ENCODE assay signal across 8 cellular contexts in genomic region chr6:138590796-138591709, GRCh38.
DNase-seq lines count a peak whose midpoint lies in the region; ATAC-seq, FAIRE-seq and TF ChIP-seq lines count a peak whose summit lies in the region.

No MANE protein-coding gene starts in this region.

- DNase-seq in NCI-H187 (lab: John Stamatoyannopoulos, UW) (peak; percentile 4 to 17), NCI-H187 treated with DMSO at 0.1 percent for 48 hours (lab: John Stamatoyannopoulos, UW) (no peak), HS-27A (ENCODE audit: low read depth) (peak; percentile 41), NCI-H82 treated with DMSO at 0.1 percent for 48 hours (lab: John Stamatoyannopoulos, UW; ENCODE audit: unreplicated experiment) (peak; percentile 69), germinal center (ENCODE audit: low spot score) (peak; percentile 57), pancreas (peak in 4 of 6 donors; percentile 47 to 73 (median 48)), posterior vena cava (ENCODE audit: low spot score) (no peak)
- DNase-seq in activated T-helper 1 cell treated with anti-CD3 and anti-CD28 coated beads, Interleukin-12 subunit alpha, Interleukin-12 subunit beta, Interleukin-2, Interleukin-4 antibody, amounts not matched to agents 30 ng/mL and 10 ng/mL and 1 ng/mL, durations not matched to agents 14 hours and 24 hours and 36 hours (ENCODE audit: low spot score), result peak; percentile 27

- WGBS in pancreas, 2 donors, result 10 to 14% methylated on average over 3 of the region's 3 CpGs

- H3K4me1 ChIP-seq in pancreas, result no peaks in the 10 kb centered on the region

- no peaks in the 10 kb centered on the region for H3K36me3 ChIP-seq in pancreas

- no peak for FAIRE-seq in pancreas (lab: Jason Lieb, UNC)

- intact Hi-C loops in activated T-helper 1 cell treated with anti-CD3 and anti-CD28 coated beads, Interleukin-12 subunit alpha, Interleukin-12 subunit beta, Interleukin-2, Interleukin-4 antibody, amounts not matched to agents 30 ng/mL and 10 ng/mL and 1 ng/mL, durations not matched to agents 14 hours and 24 hours and 36 hours (cut with micrococcal nuclease), result loop anchor here (2.0 to 10.0 kb wide), 3 partner anchors 162 to 886 kb away; no protein-coding TSS in a partner anchor
- intact Hi-C loops in pancreas (cut with DNase I), result loop anchor here in 2 of 3 donors (5.0 to 10.0 kb wide), 2 partner anchors 156 to 176 kb away; no protein-coding TSS in a partner anchor
- intact Hi-C loops in posterior vena cava (cut with DNase I), result loop anchor here in 1 of 2 donors (10.0 kb wide), 2 partner anchors 174 to 476 kb away; no protein-coding TSS in a partner anchor

- H3K27me3 Mint-ChIP-seq in activated T-helper 1 cell treated with anti-CD3 and anti-CD28 coated beads, Interleukin-12 subunit alpha, Interleukin-12 subunit beta, Interleukin-2, Interleukin-4 antibody, amounts not matched to agents 30 ng/mL and 10 ng/mL and 1 ng/mL, durations not matched to agents 14 hours and 24 hours and 36 hours (ENCODE audit: insufficient read depth), result no peaks in the 10 kb centered on the region

- H3K27me3 ChIP-seq in pancreas, result no peaks in the 10 kb centered on the region

- ATAC-seq in pancreas, result peak; percentile 65 to 86 (median 76)

- H3K27ac ChIP-seq in pancreas, result no peak overlapping the region

- peak overlapping the region; percentile 3 for H3K27ac Mint-ChIP-seq in activated T-helper 1 cell treated with anti-CD3 and anti-CD28 coated beads, Interleukin-12 subunit alpha, Interleukin-12 subunit beta, Interleukin-2, Interleukin-4 antibody, amounts not matched to agents 30 ng/mL and 10 ng/mL and 1 ng/mL, durations not matched to agents 14 hours and 24 hours and 36 hours

- H3K9me3 ChIP-seq in pancreas, result no peaks in the 10 kb centered on the region

- no peak overlapping the region for H3K4me3 ChIP-seq in pancreas

- no peaks in the 10 kb centered on the region for H3K9me3 Mint-ChIP-seq in activated T-helper 1 cell treated with anti-CD3 and anti-CD28 coated beads, Interleukin-12 subunit alpha, Interleukin-12 subunit beta, Interleukin-2, Interleukin-4 antibody, amounts not matched to agents 30 ng/mL and 10 ng/mL and 1 ng/mL, durations not matched to agents 14 hours and 24 hours and 36 hours

- H3K4me3 Mint-ChIP-seq in activated T-helper 1 cell treated with anti-CD3 and anti-CD28 coated beads, Interleukin-12 subunit alpha, Interleukin-12 subunit beta, Interleukin-2, Interleukin-4 antibody, amounts not matched to agents 30 ng/mL and 10 ng/mL and 1 ng/mL, durations not matched to agents 14 hours and 24 hours and 36 hours, result no peak overlapping the region

- H3K36me3 Mint-ChIP-seq in activated T-helper 1 cell treated with anti-CD3 and anti-CD28 coated beads, Interleukin-12 subunit alpha, Interleukin-12 subunit beta, Interleukin-2, Interleukin-4 antibody, amounts not matched to agents 30 ng/mL and 10 ng/mL and 1 ng/mL, durations not matched to agents 14 hours and 24 hours and 36 hours (ENCODE audit: low read depth), result no peaks in the 10 kb centered on the region

- peaks cover 32% of the 10 kb centered on the region for H3K4me1 Mint-ChIP-seq in activated T-helper 1 cell treated with anti-CD3 and anti-CD28 coated beads, Interleukin-12 subunit alpha, Interleukin-12 subunit beta, Interleukin-2, Interleukin-4 antibody, amounts not matched to agents 30 ng/mL and 10 ng/mL and 1 ng/mL, durations not matched to agents 14 hours and 24 hours and 36 hours (ENCODE audit: low read depth)

- TF ChIP-seq CTCF in pancreas (IDR thresholded peaks at IDR 0.05), result peak; percentile 52 to 85 (median 78)

Comparison
In these comparisons a context has a peak if more than half of its experiments do, and no peak if none do; other contexts are left out.
1. DNase-seq: peak in NCI-H187 (2 of 2), HS-27A (single experiment), NCI-H82 treated with DMSO at 0.1 percent for 48 hours (single experiment), activated T-helper 1 cell treated with anti-CD3 and anti-CD28 coated beads, Interleukin-12 subunit alpha, Interleukin-12 subunit beta, Interleukin-2, Interleukin-4 antibody, amounts not matched to agents 30 ng/mL and 10 ng/mL and 1 ng/mL, durations not matched to agents 14 hours and 24 hours and 36 hours (single experiment), germinal center (single experiment) and pancreas (4 of 6); none in NCI-H187 treated with DMSO at 0.1 percent for 48 hours (single experiment) and posterior vena cava (single experiment).